12 cellular contexts compared by ENCODE assay signal in genomic region chr11:18770479-18771125, GRCh38.
"Had no signal": no experiment of that assay in that cellular context is flagged by ENCODE, and none has a peak within 500 bp of the region (broad histone marks: within the 10 kb centered on the region; RNA-seq: fewer than 3 reads in every experiment).

No MANE protein-coding gene starts in this region.

- H3K36me3 Mint-ChIP-seq: type B pancreatic cell had no signal

- DNase-seq: activated naive CD4-positive, alpha-beta T cell treated with Interleukin-2 at 50 U/mL for 16 hours; activated T-cell treated with anti-CD3 and anti-CD28 coated beads for 4 hours; hippocampal formation; kidney glomerular epithelial cell; nephron progenitor cell; stimulated activated CD4-positive, alpha-beta T cell treated with anti-CD3 and anti-CD28 coated beads, Interleukin-15, amount 100 ng/mL, for 24 hours; stimulated activated CD4-positive, alpha-beta T cell treated with anti-CD3 and anti-CD28 coated beads, Interleukin-4, amount 100 ng/mL, for 1 hour; stimulated activated naive CD4-positive, alpha-beta T cell treated with Interleukin-2 at 50 U/mL for 16 hours had no signal

- ATAC-seq: activated CD4-positive, CD25-positive, alpha-beta regulatory T cell treated with anti-CD3 and anti-CD28 coated beads, Interleukin-2, amount 50 U/mL, for 24 hours had no signal

- H3K27me3 Mint-ChIP-seq: progenitor cell of endocrine pancreas had no signal

- H3K9me3 Mint-ChIP-seq: nephron progenitor cell, type B pancreatic cell had no signal

- H3K4me1 Mint-ChIP-seq: nephron progenitor cell had no signal

- H3K27ac Mint-ChIP-seq: nephron progenitor cell, type B pancreatic cell had no signal

- H3K27ac ChIP-seq: cardiac muscle cell had no signal

- H3K4me3 Mint-ChIP-seq: nephron progenitor cell, type B pancreatic cell had no signal
